ENCODE assay signal across 9 cellular contexts in genomic region chr14:75340921-75341320, GRCh38.
A peak's percentile ranks its signal among the peaks of the same experiment; 100 is the strongest.
DNase-seq lines count a peak whose midpoint lies in the region; FAIRE-seq and TF ChIP-seq lines count a peak whose summit lies in the region.
"Had no signal": no experiment of that assay in that cellular context is flagged by ENCODE, and none has a peak within 500 bp of the region (broad histone marks: within the 10 kb centered on the region; RNA-seq: fewer than 3 reads in every experiment).

No MANE protein-coding gene starts in this region.

- H4K20me1 ChIP-seq in smooth muscle cell (ENCODE audit: low read depth): no peaks in the 10 kb centered on the region

- FAIRE-seq in kidney (lab: Jason Lieb, UNC): no peak
- FAIRE-seq: G401.6 had no signal

- H2AFZ ChIP-seq in smooth muscle cell (ENCODE audit: low read depth): no peak overlapping the region

- no peak overlapping the region for H3K4me2 ChIP-seq in smooth muscle cell

- H3K4me3 ChIP-seq in breast epithelium (no peak overlapping the region), kidney (ENCODE audit: low read length in 2 of 2) (no peak overlapping the region), stomach (no peak overlapping the region), H7 (ENCODE audit: insufficient read depth, low read depth, low read length) (no peak overlapping the region), smooth muscle cell (no peak overlapping the region)

- H3K36me3 ChIP-seq in breast epithelium: no peaks in the 10 kb centered on the region
- H3K36me3 ChIP-seq in kidney (ENCODE audit: control insufficient read depth in 1 of 2, insufficient read depth in 2 of 2, low read length in 2 of 2): no peaks in the 10 kb centered on the region
- H3K36me3 ChIP-seq in stomach: no peaks in the 10 kb centered on the region
- no peaks in the 10 kb centered on the region for H3K36me3 ChIP-seq in H7 (replicated peaks; ENCODE audit: control insufficient read depth, insufficient read depth, low read length)
- no peaks in the 10 kb centered on the region for H3K36me3 ChIP-seq in smooth muscle cell (ENCODE audit: low read depth)

- H3K4me1 ChIP-seq in breast epithelium: no peaks in the 10 kb centered on the region
- peaks cover 0 to 5% of the 10 kb centered on the region in 2 donors for H3K4me1 ChIP-seq in kidney (ENCODE audit: control insufficient read depth in 1 of 2, insufficient read depth in 1 of 2, low read depth in 1 of 2, low read length in 2 of 2)
- peaks cover 0 to 26% (median 0%) of the 10 kb centered on the region in 4 donors for H3K4me1 ChIP-seq in stomach
- no peaks in the 10 kb centered on the region for H3K4me1 ChIP-seq in smooth muscle cell (ENCODE audit: low read depth)

- TF ChIP-seq CTCF in breast epithelium (IDR thresholded peaks at IDR 0.05) (no peak), kidney (IDR thresholded peaks at IDR 0.05; ENCODE audit: borderline replicate concordance, extremely low read depth, insufficient read depth) (no peak), stomach (IDR thresholded peaks at IDR 0.05) (no peak), smooth muscle cell (IDR thresholded peaks at IDR 0.05; ENCODE audit: borderline replicate concordance, insufficient read depth, poor library complexity, severe bottlenecking) (no peak)

- no peaks in the 10 kb centered on the region for H3K27me3 ChIP-seq in breast epithelium
- no peaks in the 10 kb centered on the region for H3K27me3 ChIP-seq in stomach
- H3K27me3 ChIP-seq in H7 (ENCODE audit: control insufficient read depth, insufficient read depth, low read length): no peaks in the 10 kb centered on the region
- no peaks in the 10 kb centered on the region for H3K27me3 ChIP-seq in smooth muscle cell (ENCODE audit: low read depth)

- intact Hi-C loops in breast epithelium (cut with DNase I; ENCODE audit: low total_unique reads) (no loop called here), kidney (cut with DNase I) (no loop called here), stomach (cut with DNase I; ENCODE audit: low total_unique reads) (no loop called here)

- H3F3A ChIP-seq in smooth muscle cell (ENCODE audit: low read depth): no peaks in the 10 kb centered on the region

- TF ChIP-seq POLR2A in breast epithelium (IDR thresholded peaks at IDR 0.05) (no peak), stomach (IDR thresholded peaks at IDR 0.05) (no peak)

- no peaks in the 10 kb centered on the region for H3K79me2 ChIP-seq in smooth muscle cell (ENCODE audit: low read depth)

- peak; percentile 87 for DNase-seq in LHCN-M2 (ENCODE audit: low read depth)
- peak; percentile 62 to 71 for DNase-seq in breast epithelium (ENCODE audit: low spot score in 2 of 2)
- DNase-seq in kidney: peak; percentile 93
- peak; percentile 67 for DNase-seq in stomach
- DNase-seq in H7: no peak
- no peak for DNase-seq in stimulated activated CD4-positive, alpha-beta T cell treated with anti-CD3 and anti-CD28 coated beads, Interleukin-4, amount 100 ng/mL, for 4 hours
- DNase-seq in smooth muscle cell (lab: John Stamatoyannopoulos, UW; ENCODE audit: unreplicated experiment): no peak
- no peak for DNase-seq in activated CD4-positive, CD25-positive, alpha-beta regulatory T cell treated with anti-CD3 and anti-CD28 coated beads, Interleukin-2, amount 50 U/mL, for 72 hours

- WGBS in stomach, 5 donors: 52 to 62% (median 55%) methylated on average over 8 of the region's 8 CpGs
- 89% methylated on average over 8 of the region's 8 CpGs for WGBS in smooth muscle cell (ENCODE audit: low lambda C conversion rate)

- peak; percentile 95 for TF ChIP-seq EP300 in stomach (IDR thresholded peaks at IDR 0.05)

- H3K9ac ChIP-seq in kidney (ENCODE audit: low read length in 2 of 2) (no peak overlapping the region), smooth muscle cell (ENCODE audit: low read depth) (no peak overlapping the region)

- H3K27ac ChIP-seq in breast epithelium: peak overlapping the region; percentile 73 to 83
- H3K27ac ChIP-seq in kidney (ENCODE audit: low read depth in 2 of 2, low read length in 2 of 2): peak overlapping the region; percentile 76 to 86
- peak overlapping the region; percentile 63 to 79 (median 75) for H3K27ac ChIP-seq in stomach
- no peak overlapping the region for H3K27ac ChIP-seq in smooth muscle cell (ENCODE audit: low read depth)

- H3K9me3 ChIP-seq in breast epithelium: no peaks in the 10 kb centered on the region
- H3K9me3 ChIP-seq in kidney (ENCODE audit: control insufficient read depth in 1 of 2, low read length in 2 of 2): no peaks in the 10 kb centered on the region
- H3K9me3 ChIP-seq in stomach: no peaks in the 10 kb centered on the region
- H3K9me3 ChIP-seq in smooth muscle cell (replicated peaks; ENCODE audit: low read depth): no peaks in the 10 kb centered on the region

Comparison
In these comparisons a context has a peak if more than half of its experiments do, and no peak if none do; other contexts are left out.
1. DNase-seq: peak in LHCN-M2 (single experiment), breast epithelium (2 of 2), kidney (single experiment) and stomach (single experiment); none in H7 (single experiment), stimulated activated CD4-positive, alpha-beta T cell treated with anti-CD3 and anti-CD28 coated beads, Interleukin-4, amount 100 ng/mL, for 4 hours (0 of 2), smooth muscle cell (single experiment) and activated CD4-positive, CD25-positive, alpha-beta regulatory T cell treated with anti-CD3 and anti-CD28 coated beads, Interleukin-2, amount 50 U/mL, for 72 hours (single experiment).